8 cellular contexts compared by ENCODE assay signal in the genomic region with DNA sequence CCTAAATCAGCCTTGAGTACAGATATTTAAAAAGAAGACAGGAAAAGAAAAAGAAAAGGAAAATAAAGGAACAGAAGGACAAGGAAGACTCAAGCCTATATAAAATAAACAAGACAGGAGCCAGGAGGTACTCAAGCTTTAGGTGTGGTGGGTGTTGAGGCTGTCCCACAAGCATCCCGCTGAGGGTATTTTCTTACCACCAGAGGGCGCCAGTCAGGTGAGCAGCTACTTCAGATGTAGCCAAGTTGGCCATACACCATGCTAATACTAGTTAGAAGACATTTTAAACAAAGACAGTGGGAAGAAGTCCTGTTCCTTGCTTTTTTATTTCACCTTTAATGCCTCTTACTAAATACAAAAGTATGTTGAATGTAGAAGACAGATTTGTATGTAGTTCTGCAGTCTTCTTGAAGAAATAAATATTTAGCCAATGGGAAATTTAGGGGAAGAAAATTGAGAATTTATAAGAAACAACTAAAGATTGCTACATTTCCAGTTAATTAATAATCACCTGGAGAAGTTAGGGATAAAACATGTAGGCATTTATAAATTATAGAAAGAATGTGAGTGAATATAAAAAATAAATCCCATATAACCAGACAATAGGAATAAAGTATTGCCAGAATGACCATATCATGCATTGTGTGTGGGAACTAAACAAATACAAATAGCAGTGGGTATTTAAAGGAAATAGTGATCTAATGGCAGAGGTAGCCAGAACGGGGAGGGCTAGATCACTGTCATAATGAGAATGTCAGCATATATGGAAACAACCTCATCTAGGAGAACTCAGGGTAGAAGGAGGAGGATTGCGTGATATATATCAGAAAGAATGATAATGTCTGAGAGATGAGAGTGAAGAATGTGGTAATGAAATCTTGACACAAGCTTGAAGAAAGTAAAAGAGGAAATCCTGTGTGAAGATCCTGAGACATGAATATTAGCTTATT.
A peak's percentile ranks its signal among the peaks of the same experiment; 100 is the strongest.
DNase-seq lines count a peak whose midpoint lies in the region; ATAC-seq and TF ChIP-seq lines count a peak whose summit lies in the region.

No MANE protein-coding gene starts in this region.

- no peaks in the 10 kb centered on the region for H3K36me3 ChIP-seq in DOHH2 (ENCODE audit: control insufficient read depth, low read length)
- no peaks in the 10 kb centered on the region for H3K36me3 ChIP-seq in SJCRH30

- intact Hi-C loops in head of caudate nucleus (cut with DNase I) (no loop called here), sciatic nerve (cut with DNase I) (no loop called here)

- H3F3A ChIP-seq in DOHH2 (ENCODE audit: control insufficient read depth, insufficient read depth): no peaks in the 10 kb centered on the region

- no peaks in the 10 kb centered on the region for H3K9me2 ChIP-seq in DOHH2 (replicated peaks; ENCODE audit: control insufficient read depth, low read length)

- H3K4me2 ChIP-seq in DOHH2 (ENCODE audit: low read length): no peak overlapping the region

- no peak for ATAC-seq in sciatic nerve
- no peak for ATAC-seq in HG03457 (IDR thresholded peaks at IDR 0.05; ENCODE audit: unreplicated experiment)

- H3K79me2 ChIP-seq in DOHH2 (ENCODE audit: control insufficient read depth, low read length): no peaks in the 10 kb centered on the region

- H3K27ac ChIP-seq in DOHH2 (ENCODE audit: low read depth, low read length) (no peak overlapping the region), HL-60 (replicated peaks) (no peak overlapping the region), SJCRH30 (no peak overlapping the region)

- no peaks in the 10 kb centered on the region for H3K4me1 ChIP-seq in DOHH2 (ENCODE audit: control insufficient read depth, low read length)
- H3K4me1 ChIP-seq in SJCRH30: no peaks in the 10 kb centered on the region

- peak; percentile 43 for DNase-seq in GM20000 (ENCODE audit: low spot score)
- peak; percentile 38 to 77 for DNase-seq in HL-60 (ENCODE audit: low read depth in 1 of 2, low spot score in 1 of 2)
- DNase-seq in SJCRH30: peak; percentile 79 to 87
- peak; percentile 40 for DNase-seq in activated effector memory CD4-positive, alpha-beta T cell treated with Interleukin-2 at 50 U/mL for 16 hours
- DNase-seq in head of caudate nucleus: peak in 41 of 42 donors; percentile 25 to 87 (median 59)
- peak; percentile 72 for DNase-seq in sciatic nerve (ENCODE audit: low spot score)

- H3K4me3 ChIP-seq in DOHH2 (ENCODE audit: low read length) (no peak overlapping the region), HL-60 (replicated peaks; ENCODE audit: insufficient read depth, low read length) (no peak overlapping the region), SJCRH30 (no peak overlapping the region)

- H4K20me1 ChIP-seq in DOHH2 (ENCODE audit: control insufficient read depth, insufficient read depth, low read depth, low read length): no peaks in the 10 kb centered on the region

- H3K9me3 ChIP-seq in DOHH2 (ENCODE audit: control insufficient read depth, insufficient read depth, low read length) (no peaks in the 10 kb centered on the region), SJCRH30 (replicated peaks) (no peaks in the 10 kb centered on the region)

- H3K27me3 ChIP-seq in DOHH2 (ENCODE audit: control insufficient read depth, low read length): no peaks in the 10 kb centered on the region
- H3K27me3 ChIP-seq in HL-60 (ENCODE audit: insufficient read depth, poor library complexity, severe bottlenecking): no peaks in the 10 kb centered on the region
- no peaks in the 10 kb centered on the region for H3K27me3 ChIP-seq in SJCRH30

- TF ChIP-seq CTCF in DOHH2 (IDR thresholded peaks at IDR 0.05; ENCODE audit: low read depth, low read length, poor library complexity, severe bottlenecking) (peak; percentile 95), GM20000 (IDR thresholded peaks at IDR 0.05; ENCODE audit: extremely low read depth, missing control alignments) (peak; percentile 73), HL-60 (IDR thresholded peaks at IDR 0.05; ENCODE audit: insufficient read depth, low read length) (peak; percentile 84)
